In genomic region chr19:16074488-16075365, GRCh38 we compare ENCODE assay signal across 10 cellular contexts.
DNase-seq lines count a peak whose midpoint lies in the region; ATAC-seq and TF ChIP-seq lines count a peak whose summit lies in the region.
"Had no signal": no experiment of that assay in that cellular context is flagged by ENCODE, and none has a peak within 500 bp of the region (broad histone marks: within the 10 kb centered on the region; RNA-seq: fewer than 3 reads in every experiment).

No MANE protein-coding gene starts in this region.

- ATAC-seq in stimulated activated naive CD8-positive, alpha-beta T cell treated with anti-CD3 and anti-CD28 coated beads, Interleukin-15, Interleukin-2, amounts not matched to agents 100 U/mL and 50 U/mL, for 24 hours, result no peak
- no peak for ATAC-seq in central memory CD8-positive, alpha-beta T cell (replicated peaks; ENCODE audit: extremely low read depth, poor library complexity, severe bottlenecking)
- no peak for ATAC-seq in GM18907 (IDR thresholded peaks at IDR 0.05; ENCODE audit: unreplicated experiment)
- no peak for ATAC-seq in GM21576 (IDR thresholded peaks at IDR 0.05; ENCODE audit: unreplicated experiment)
- ATAC-seq: left lobe of liver had no signal

- H3K4me3 Mint-ChIP-seq in stimulated activated naive CD8-positive, alpha-beta T cell treated with anti-CD3 and anti-CD28 coated beads, Interleukin-15, Interleukin-2, amounts not matched to agents 100 ng/mL and 50 ng/mL, for 24 hours, result peak overlapping the region; percentile 86
- H3K4me3 Mint-ChIP-seq in central memory CD8-positive, alpha-beta T cell, result peak overlapping the region; percentile 78
- H3K4me3 Mint-ChIP-seq in nephron progenitor cell, result peak overlapping the region; percentile 87

- H3K27me3 Mint-ChIP-seq in stimulated activated naive CD8-positive, alpha-beta T cell treated with anti-CD3 and anti-CD28 coated beads, Interleukin-15, Interleukin-2, amounts not matched to agents 100 ng/mL and 50 ng/mL, for 24 hours, result no peaks in the 10 kb centered on the region
- no peaks in the 10 kb centered on the region for H3K27me3 Mint-ChIP-seq in central memory CD8-positive, alpha-beta T cell
- H3K27me3 Mint-ChIP-seq in nephron progenitor cell (ENCODE audit: low read depth, poor library complexity), result no peaks in the 10 kb centered on the region

- H3K4me1 Mint-ChIP-seq in stimulated activated naive CD8-positive, alpha-beta T cell treated with anti-CD3 and anti-CD28 coated beads, Interleukin-15, Interleukin-2, amounts not matched to agents 100 ng/mL and 50 ng/mL, for 24 hours (ENCODE audit: low read depth), result peaks cover 56% of the 10 kb centered on the region
- H3K4me1 Mint-ChIP-seq in central memory CD8-positive, alpha-beta T cell, result peaks cover 48% of the 10 kb centered on the region
- H3K4me1 Mint-ChIP-seq in nephron progenitor cell, result peaks cover 48% of the 10 kb centered on the region

- TF ChIP-seq CTCF in nephron progenitor cell (IDR thresholded peaks at IDR 0.05), result no peak

- DNase-seq in stimulated activated naive CD8-positive, alpha-beta T cell treated with anti-CD3 and anti-CD28 coated beads, Interleukin-15, Interleukin-2, amounts not matched to agents 100 U/mL and 50 U/mL, for 24 hours, result no peak
- DNase-seq in central memory CD8-positive, alpha-beta T cell (ENCODE audit: low spot score in 2 of 2), result no peak
- DNase-seq in nephron progenitor cell (no peak), Ammon's horn (ENCODE audit: low spot score) (no peak), SHP77 treated with DMSO at 0.1 percent for 48 hours (lab: John Stamatoyannopoulos, UW) (no peak)
- DNase-seq: DMS53 had no signal

- H3K9me3 Mint-ChIP-seq in stimulated activated naive CD8-positive, alpha-beta T cell treated with anti-CD3 and anti-CD28 coated beads, Interleukin-15, Interleukin-2, amounts not matched to agents 100 ng/mL and 50 ng/mL, for 24 hours, result no peaks in the 10 kb centered on the region
- H3K9me3 Mint-ChIP-seq in central memory CD8-positive, alpha-beta T cell, result no peaks in the 10 kb centered on the region
- H3K9me3 Mint-ChIP-seq in nephron progenitor cell, result no peaks in the 10 kb centered on the region

- peak overlapping the region; percentile 87 for H3K27ac Mint-ChIP-seq in stimulated activated naive CD8-positive, alpha-beta T cell treated with anti-CD3 and anti-CD28 coated beads, Interleukin-15, Interleukin-2, amounts not matched to agents 100 ng/mL and 50 ng/mL, for 24 hours
- H3K27ac Mint-ChIP-seq in central memory CD8-positive, alpha-beta T cell (ENCODE audit: low read depth), result peak overlapping the region; percentile 85
- H3K27ac Mint-ChIP-seq in nephron progenitor cell, result no peak overlapping the region

- peaks cover 23% of the 10 kb centered on the region for H3K36me3 Mint-ChIP-seq in stimulated activated naive CD8-positive, alpha-beta T cell treated with anti-CD3 and anti-CD28 coated beads, Interleukin-15, Interleukin-2, amounts not matched to agents 100 ng/mL and 50 ng/mL, for 24 hours (ENCODE audit: low read depth)
- peaks cover 13% of the 10 kb centered on the region for H3K36me3 Mint-ChIP-seq in central memory CD8-positive, alpha-beta T cell (ENCODE audit: insufficient read depth)
- H3K36me3 Mint-ChIP-seq in nephron progenitor cell (ENCODE audit: low read depth), result peaks cover 6% of the 10 kb centered on the region
